In genomic region chr21:27129694-27130093, GRCh38 we compare ENCODE assay signal across 1 cellular context.
TF ChIP-seq lines count a peak whose summit lies in the region.

No MANE protein-coding gene starts in this region.

TF ChIP-seq in H1, 55 proteins besides CTCF, POLR2A, EP300 and RAD21 (continued from another document):
- TF ChIP-seq FOSL1 (IDR thresholded peaks at IDR 0.05; ENCODE audit: insufficient read depth, low read depth, low read length) (no peak), MAFK (IDR thresholded peaks at IDR 0.05; ENCODE audit: low read depth, low read length) (no peak), SP4 (IDR thresholded peaks at IDR 0.05; ENCODE audit: low read length) (no peak), GTF2F1 (IDR thresholded peaks at IDR 0.05; ENCODE audit: borderline replicate concordance, low read depth, low read length) (no peak), CHD7 (IDR thresholded peaks at IDR 0.05; ENCODE audit: insufficient replicate concordance, low read length) (no peak), CBX8 (IDR thresholded peaks at IDR 0.05; ENCODE audit: borderline replicate concordance, low read depth, low read length) (no peak), JUN (IDR thresholded peaks at IDR 0.05; ENCODE audit: low read depth, low read length) (no peak), SUZ12 (IDR thresholded peaks at IDR 0.05; ENCODE audit: low read length) (no peak), HDAC6 (IDR thresholded peaks at IDR 0.05; ENCODE audit: low read depth, low read length) (no peak), JUND (IDR thresholded peaks at IDR 0.05; ENCODE audit: low read length) (no peak), ATF2 (IDR thresholded peaks at IDR 0.05; ENCODE audit: low read length) (no peak), TEAD4 (IDR thresholded peaks at IDR 0.05; ENCODE audit: low read depth, low read length) (no peak), BACH1 (IDR thresholded peaks at IDR 0.05; ENCODE audit: low read length) (no peak)
